In the genomic region with DNA sequence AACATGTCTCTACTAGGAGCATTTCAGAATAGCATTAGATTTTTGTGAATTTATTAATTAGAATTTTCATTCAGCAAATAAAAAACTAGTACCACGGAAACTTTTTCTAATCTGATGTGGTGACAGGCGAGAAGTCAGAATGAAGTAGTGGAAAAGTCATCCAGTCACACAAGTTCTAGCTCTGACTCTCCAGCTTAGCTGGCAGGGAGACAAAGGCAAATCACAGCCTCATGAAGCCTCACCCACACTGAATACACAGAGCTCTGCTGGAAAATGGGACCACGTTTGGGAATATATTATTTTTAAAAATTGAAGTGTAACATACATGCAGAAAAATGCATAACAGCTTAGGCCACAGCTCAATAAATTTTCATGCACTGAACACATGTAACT, we compare ENCODE assay signal across 19 cellular contexts.
"Had no signal": no experiment of that assay in that cellular context is flagged by ENCODE, and none has a peak within 500 bp of the region (broad histone marks: within the 10 kb centered on the region; RNA-seq: fewer than 3 reads in every experiment).

No MANE protein-coding gene starts in this region.

- H3K27ac ChIP-seq: brain microvascular endothelial cell, colonic mucosa, gastroesophageal sphincter, lower lobe of right lung, transverse colon, vagina had no signal

- H3K27ac Mint-ChIP-seq: activated CD4-positive, alpha-beta T cell treated with anti-CD3 and anti-CD28 coated beads, Interleukin-2, amount 10 ng/mL, durations not matched to agents 24 days and 14 days; activated CD8-positive, alpha-beta T cell treated with anti-CD3 and anti-CD28 coated beads, Interleukin-2, amount 10 ng/mL, durations not matched to agents 7 days and 5 days; activated naive CD4-positive, alpha-beta T cell treated with anti-CD3 and anti-CD28 coated beads for 36 hours; activated T-cell treated with anti-CD3 and anti-CD28 coated beads, Interleukin-2, amount 50 U/mL, for 24 hours; activated T-helper 2 cell treated with anti-CD3 and anti-CD28 coated beads, Interferon-gamma antibody, Interleukin-2, Interleukin-4, amounts not matched to agents 10 μg/mL and 5 μg/mL and 100 μg/mL, durations not matched to agents 14 hours and 24 hours and 36 hours; immature natural killer cell; naive thymus-derived CD8-positive, alpha-beta T cell had no signal

- H3K27me3 Mint-ChIP-seq: activated CD4-positive, alpha-beta T cell treated with anti-CD3 and anti-CD28 coated beads, Interleukin-2, amount 10 ng/mL, durations not matched to agents 24 days and 14 days; activated T-cell treated with anti-CD3 and anti-CD28 coated beads, Interleukin-2, amount 50 U/mL, for 24 hours; central memory CD8-positive, alpha-beta T cell had no signal

- H3K36me3 ChIP-seq: brain microvascular endothelial cell, colonic mucosa, lower lobe of right lung, transverse colon, vagina had no signal

- H3K4me3 ChIP-seq: colonic mucosa, gastroesophageal sphincter, lower lobe of right lung, transverse colon, vagina had no signal

- H3K9me3 ChIP-seq: colonic mucosa had no signal

- H3K4me3 Mint-ChIP-seq: activated CD4-positive, alpha-beta T cell treated with anti-CD3 and anti-CD28 coated beads, Interleukin-2, amount 10 ng/mL, durations not matched to agents 24 days and 14 days; activated CD8-positive, alpha-beta T cell treated with anti-CD3 and anti-CD28 coated beads, Interleukin-2, amount 10 ng/mL, durations not matched to agents 7 days and 5 days; activated naive CD4-positive, alpha-beta T cell treated with anti-CD3 and anti-CD28 coated beads for 36 hours; activated T-cell treated with anti-CD3 and anti-CD28 coated beads, Interleukin-2, amount 50 U/mL, for 24 hours; central memory CD8-positive, alpha-beta T cell; immature natural killer cell; naive thymus-derived CD8-positive, alpha-beta T cell had no signal

- ATAC-seq: activated CD8-positive, alpha-beta T cell treated with anti-CD3 and anti-CD28 coated beads, Interleukin-2, amount 10 ng/mL, durations not matched to agents 7 days and 5 days; gastroesophageal sphincter; naive thymus-derived CD8-positive, alpha-beta T cell had no signal

- H3K27me3 ChIP-seq: brain microvascular endothelial cell, colonic mucosa, gastroesophageal sphincter, transverse colon, vagina had no signal

- DNase-seq: activated CD4-positive, alpha-beta T cell treated with anti-CD3 and anti-CD28 coated beads, Interleukin-2, amount 10 ng/mL, durations not matched to agents 24 days and 14 days; activated CD4-positive, CD25-positive, alpha-beta regulatory T cell; activated CD8-positive, alpha-beta T cell treated with anti-CD3 and anti-CD28 coated beads, Interleukin-2, amount 10 ng/mL, durations not matched to agents 7 days and 5 days; activated naive CD4-positive, alpha-beta T cell treated with anti-CD3 and anti-CD28 coated beads for 36 hours; activated T-cell treated with anti-CD3 and anti-CD28 coated beads, Interleukin-2, amount 50 U/mL, for 24 hours; brain microvascular endothelial cell; colonic mucosa; immature natural killer cell; kidney glomerular epithelial cell; lower lobe of right lung; naive thymus-derived CD8-positive, alpha-beta T cell; stimulated activated CD4-positive, alpha-beta T cell treated with anti-CD3 and anti-CD28 coated beads, Interleukin-1b, Interleukin-23, amount 100 ng/mL, for 48 hours; stimulated activated naive CD4-positive, alpha-beta T cell treated with Interleukin-2 at 50 U/mL for 16 hours; T1000; transverse colon had no signal

- H3K4me1 ChIP-seq: colonic mucosa, gastroesophageal sphincter, lower lobe of right lung, transverse colon, vagina had no signal

- H3K4me1 Mint-ChIP-seq: activated CD4-positive, alpha-beta T cell treated with anti-CD3 and anti-CD28 coated beads, Interleukin-2, amount 10 ng/mL, durations not matched to agents 24 days and 14 days; central memory CD8-positive, alpha-beta T cell; naive thymus-derived CD8-positive, alpha-beta T cell had no signal
